In the genomic region with DNA sequence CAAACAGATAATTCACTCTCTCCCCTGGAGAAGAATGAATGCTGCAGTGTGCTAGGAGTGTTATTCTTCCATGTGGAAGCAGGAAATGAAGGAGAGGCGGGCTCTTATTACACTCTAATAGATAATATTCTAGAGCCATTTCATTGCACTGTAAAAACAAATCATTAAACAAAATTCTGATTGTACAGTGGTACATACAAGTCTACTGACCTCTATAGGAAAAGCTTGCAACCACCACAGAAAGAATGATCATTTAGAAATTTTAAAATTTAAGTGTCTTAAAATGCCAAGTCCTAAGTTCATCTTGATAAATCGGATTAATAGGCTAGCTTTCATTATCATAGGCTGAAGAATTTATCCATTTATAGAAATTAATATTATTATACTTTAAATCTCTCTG, we compare ENCODE assay signal across 13 cellular contexts.
DNase-seq lines count a peak whose midpoint lies in the region; ATAC-seq and TF ChIP-seq lines count a peak whose summit lies in the region.
"Had no signal": no experiment of that assay in that cellular context is flagged by ENCODE, and none has a peak within 500 bp of the region (broad histone marks: within the 10 kb centered on the region; RNA-seq: fewer than 3 reads in every experiment).

No MANE protein-coding gene starts in this region.

- no peak for ATAC-seq in GM19023 (IDR thresholded peaks at IDR 0.05; ENCODE audit: unreplicated experiment)

- H3K4me3 ChIP-seq in astrocyte of the spinal cord (ENCODE audit: low read depth, low read length) (no peak overlapping the region), retinal pigment epithelial cell (ENCODE audit: low read length) (no peak overlapping the region)
- H3K4me3 ChIP-seq: testis had no signal

- in situ Hi-C loops in astrocyte of the spinal cord (cut with HindIII; ENCODE audit: low sequenced_read_pairs): no loop called here

- DNase-seq in NCI-H2107 treated with DMSO at 0.1 percent for 48 hours (lab: John Stamatoyannopoulos, UW; ENCODE audit: unreplicated experiment) (peak; percentile 19), NCI-H2107 (lab: John Stamatoyannopoulos, UW) (no peak), NCI-H2081 treated with DMSO at 0.1 percent for 48 hours (lab: John Stamatoyannopoulos, UW) (peak; percentile 25), astrocyte of the spinal cord (ENCODE audit: low read depth, low spot score) (peak; percentile 4), retinal pigment epithelial cell (ENCODE audit: low read depth) (no peak), DMS79 (lab: John Stamatoyannopoulos, UW) (no peak), C1 segment of cervical spinal cord (lab: John Stamatoyannopoulos, UW) (no peak)
- DNase-seq: amniotic stem cell, dermis blood vessel endothelial cell, midbrain, NCI-H1930, testis had no signal

- TF ChIP-seq CTCF in astrocyte of the spinal cord (IDR thresholded peaks at IDR 0.05; ENCODE audit: low read depth, low read length) (peak; percentile 35), retinal pigment epithelial cell (conservative IDR thresholded peaks at IDR 0.05; ENCODE audit: low read depth, low read length) (peak; percentile 47)

Comparison
In these comparisons a context has a peak if more than half of its experiments do, and no peak if none do; other contexts are left out.
1. DNase-seq: peak in NCI-H2107 treated with DMSO at 0.1 percent for 48 hours (single experiment), NCI-H2081 treated with DMSO at 0.1 percent for 48 hours (single experiment) and astrocyte of the spinal cord (single experiment); none in NCI-H2107 (single experiment), retinal pigment epithelial cell (single experiment), DMS79 (single experiment) and C1 segment of cervical spinal cord (0 of 14).